7 cellular contexts compared by ENCODE assay signal in the genomic region with DNA sequence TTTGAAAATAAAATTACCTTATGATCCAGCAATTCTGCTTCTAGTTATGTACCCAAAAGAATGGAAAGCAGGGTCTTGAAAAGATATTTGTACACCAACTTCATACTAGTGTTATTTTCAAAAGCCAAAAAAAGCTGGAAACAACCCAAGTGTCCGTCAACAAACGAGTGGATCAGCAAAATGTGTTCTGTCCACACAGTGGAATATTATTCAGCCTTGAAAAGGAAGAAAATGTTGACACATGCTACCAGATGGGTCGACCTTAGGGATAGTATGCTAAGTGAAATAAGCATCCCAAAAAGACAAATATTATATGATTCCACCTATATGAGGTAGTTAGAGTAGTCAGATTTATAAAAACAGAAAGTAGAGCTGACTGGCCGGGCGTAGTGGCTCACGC.
"Had no signal": no experiment of that assay in that cellular context is flagged by ENCODE, and none has a peak within 500 bp of the region (broad histone marks: within the 10 kb centered on the region; RNA-seq: fewer than 3 reads in every experiment).

No MANE protein-coding gene starts in this region.

- H3K9ac ChIP-seq: KMS-11 had no signal

- DNase-seq: IMR-90, KBM-7, KG1 had no signal

- H3K27ac ChIP-seq: HL-60, KMS-11 had no signal

- FAIRE-seq: HepG2, HTR-8/SVneo had no signal

- ATAC-seq: HepG2 had no signal

- H3K4me2 ChIP-seq: KMS-11 had no signal
